8 cellular contexts compared by ENCODE assay signal in the genomic region with DNA sequence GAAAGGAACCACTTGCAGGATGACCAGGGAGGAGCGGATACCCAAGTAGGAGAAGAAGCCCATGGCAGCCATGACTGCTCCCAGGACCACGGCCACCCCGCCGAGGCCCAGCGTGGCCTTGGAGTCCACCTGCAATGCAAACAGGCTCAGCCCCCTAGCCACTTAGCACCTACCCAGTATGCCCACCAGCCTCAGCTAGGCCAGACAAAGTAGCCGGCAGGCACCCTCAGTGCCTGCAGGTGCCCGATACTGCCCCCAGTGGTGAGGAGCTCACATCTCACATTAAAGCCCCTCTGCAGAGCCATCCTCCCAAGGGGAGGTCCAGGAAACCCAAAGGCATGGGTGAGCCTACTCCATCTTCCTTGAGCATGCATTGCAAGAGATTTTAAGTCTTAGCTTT. TPM values are rescaled to one million over a fixed set of nuclear protein-coding genes. Genes with fewer than 3 reads are reported as not detected.
DNase-seq lines count a peak whose midpoint lies in the region; ATAC-seq, FAIRE-seq and TF ChIP-seq lines count a peak whose summit lies in the region.

No MANE protein-coding gene starts in this region.

- no peak for TF ChIP-seq EP300 in H1 (IDR thresholded peaks at IDR 0.05; ENCODE audit: borderline replicate concordance in 1 of 2, low read depth in 2 of 2, low read length in 2 of 2)

- no peaks in the 10 kb centered on the region for H3K4me1 ChIP-seq in H1 (replicated peaks in 1 of 4; ENCODE audit: control insufficient read depth in 3 of 4, insufficient read depth in 4 of 4, low read length in 3 of 4)

- no peak overlapping the region for H3K23ac ChIP-seq in H1 (ENCODE audit: insufficient read length)

- no peak overlapping the region for H2BK120ac ChIP-seq in H1 (replicated peaks; ENCODE audit: low read depth, low read length)

- no peaks in the 10 kb centered on the region for H3K36me3 ChIP-seq in H1 (ENCODE audit: control insufficient read depth in 2 of 4, insufficient read depth in 4 of 4, low read length in 3 of 4)

- TF ChIP-seq RAD21 in H1 (IDR thresholded peaks at IDR 0.05 in 1 of 2, conservative IDR thresholded peaks at IDR 0.05 in 1 of 2; ENCODE audit: low read depth in 2 of 2, low read length in 2 of 2), result peak; percentile 56 to 69

- peaks cover 10% of the 10 kb centered on the region for H3K27me3 Mint-ChIP-seq in osteocyte (ENCODE audit: unreplicated experiment)

- no peak overlapping the region for H3K4me3 Mint-ChIP-seq in osteocyte (ENCODE audit: unreplicated experiment)

- H2AFZ ChIP-seq in H1 (ENCODE audit: low read length), result peak overlapping the region; percentile 64; the same call in 1 of the 2 replicates

- ATAC-seq in GM21381 (IDR thresholded peaks at IDR 0.05; ENCODE audit: unreplicated experiment) (peak; percentile 54), GM21723 (IDR thresholded peaks at IDR 0.05; ENCODE audit: unreplicated experiment) (no peak)

- H2BK20ac ChIP-seq in H1 (ENCODE audit: low read length), result no peak overlapping the region

- H3K36me3 Mint-ChIP-seq in osteocyte (ENCODE audit: unreplicated experiment), result no peaks in the 10 kb centered on the region

- H3K9me3 Mint-ChIP-seq in osteocyte (ENCODE audit: unreplicated experiment), result no peaks in the 10 kb centered on the region

- no peak overlapping the region for H3K18ac ChIP-seq in H1 (ENCODE audit: extremely low read depth, low read length)

- no peak overlapping the region for H2BK12ac ChIP-seq in H1 (ENCODE audit: low read depth, low read length)

- POLR2A ChIA-PET in H1 (lab: Charles Lee; ENCODE audit: partially characterized antibody), result interaction anchor here (1.2 to 1.7 kb wide), 4 partner anchors 13 to 45 kb away, joined by 3 to 5 read pairs (median 4); partner anchors contain the start of genes DDX56 and NUDCD3

- no peak overlapping the region for H2AK5ac ChIP-seq in H1 (ENCODE audit: low read depth, low read length)

- H3K27ac ChIP-seq in H1 (ENCODE audit: low read depth, low read length), result no peak overlapping the region

- no peak overlapping the region for H4K91ac ChIP-seq in H1 (replicated peaks; ENCODE audit: insufficient read length, low read length)

- H2BK15ac ChIP-seq in H1 (ENCODE audit: low read length), result no peak overlapping the region

- TF ChIP-seq POLR2A in H1 (IDR thresholded peaks at IDR 0.05; ENCODE audit: control extremely low read depth in 1 of 2, low read depth in 2 of 2, low read length in 2 of 2), result no peak

- H3K4me3 ChIP-seq in H1 (ENCODE audit: extremely low read depth in 1 of 4, insufficient read depth in 2 of 4, low read depth in 3 of 4, low read length in 4 of 4), result no peak overlapping the region

- H3K14ac ChIP-seq in H1 (ENCODE audit: insufficient read length), result no peak overlapping the region

- no peak overlapping the region for H3K4ac ChIP-seq in H1 (replicated peaks; ENCODE audit: insufficient read length, low read depth, low read length)

- peak; percentile 40 for DNase-seq in CD1c-positive myeloid dendritic cell (ENCODE audit: extremely low spot score)
- peak; percentile 86 for DNase-seq in NCI-H1694 treated with DMSO at 0.1 percent for 48 hours (lab: John Stamatoyannopoulos, UW)
- DNase-seq in activated CD4-positive, alpha-beta T cell treated with anti-CD3 and anti-CD28 coated beads for 1 hour, result peak; percentile 16
- peak; percentile 39 to 85 for DNase-seq in H1 (ENCODE audit: low read depth in 1 of 2, low spot score in 2 of 2)
- no peak for DNase-seq in osteocyte (ENCODE audit: extremely low spot score, unreplicated experiment)
- DNase-seq in GF-D8 (lab: John Stamatoyannopoulos, UW), result no peak

- H3K9me3 ChIP-seq in H1 (ENCODE audit: insufficient read depth in 2 of 2, low read depth in 1 of 2, low read length in 1 of 2), result no peaks in the 10 kb centered on the region

- H3K79me2 ChIP-seq in H1 (ENCODE audit: control insufficient read depth in 1 of 2, insufficient read depth in 2 of 2, low read length in 2 of 2), result no peaks in the 10 kb centered on the region

- H3K27me3 ChIP-seq in H1 (replicated peaks in 1 of 4; ENCODE audit: control insufficient read depth in 3 of 4, extremely low read depth in 1 of 4, insufficient read depth in 3 of 4, low read length in 3 of 4), result no peaks in the 10 kb centered on the region

- no peak overlapping the region for H3K9ac ChIP-seq in H1 (replicated peaks in 1 of 4; ENCODE audit: extremely low read depth in 1 of 4, low read depth in 3 of 4, low read length in 3 of 4)

- no peak overlapping the region for H3K27ac Mint-ChIP-seq in osteocyte (ENCODE audit: unreplicated experiment)

- H3K79me1 ChIP-seq in H1 (ENCODE audit: low read depth, low read length), result no peaks in the 10 kb centered on the region

- no peaks in the 10 kb centered on the region for H3K23me2 ChIP-seq in H1 (ENCODE audit: low read depth, low read length)

- no peak overlapping the region for H2BK5ac ChIP-seq in H1 (ENCODE audit: low read depth, low read length)

- H4K8ac ChIP-seq in H1 (ENCODE audit: extremely low read depth, insufficient read depth, low read length), result no peak overlapping the region

- no peaks in the 10 kb centered on the region for H3K4me1 Mint-ChIP-seq in osteocyte (ENCODE audit: unreplicated experiment)

- no peak overlapping the region for H4K5ac ChIP-seq in H1 (ENCODE audit: insufficient read length, low read depth, low read length)

- H3K56ac ChIP-seq in H1 (replicated peaks; ENCODE audit: insufficient read length, low read depth, low read length), result no peak overlapping the region

- no peaks in the 10 kb centered on the region for H4K20me1 ChIP-seq in H1 (replicated peaks in 1 of 2; ENCODE audit: control insufficient read depth in 1 of 2, insufficient read depth in 2 of 2, low read length in 2 of 2)

- WGBS in H1 (ENCODE audit: extremely low coverage in 1 of 2, insufficient coverage in 1 of 2, insufficient read length in 1 of 2, insufficient replicate concordance in 2 of 2, low coverage in 1 of 2, low lambda C conversion rate in 2 of 2, missing lambda C conversion rate in 1 of 2), 2 experiments, result 66% methylated on average over 7 of the region's 7 CpGs; no CpG with 5 or more reads in 1 of the 2 experiments

- H3K4me2 ChIP-seq in H1 (ENCODE audit: insufficient read depth in 1 of 2, low read depth in 2 of 2, low read length in 2 of 2), result no peak overlapping the region

- FAIRE-seq in H1 (lab: Jason Lieb, UNC), result peak; percentile 60

- TF ChIP-seq CTCF in H1 (IDR thresholded peaks at IDR 0.05; ENCODE audit: control extremely low read depth in 1 of 3, insufficient read depth in 1 of 3, low read depth in 1 of 3, low read length in 3 of 3) (peak; percentile 83 to 97 (median 84)), osteocyte (IDR thresholded peaks at IDR 0.05) (peak; percentile 52)

- CTCF ChIA-PET in H1 (lab: Charles Lee; ENCODE audit: partially characterized antibody), result interaction anchor here (0.6 to 10.0 kb wide), 38 partner anchors 11 to 1909 kb away, joined by 3 to 98 read pairs (median 4); partner anchors contain the start of genes NUDCD3 and OGDH

TF ChIP-seq in H1, 55 proteins besides CTCF, POLR2A, EP300 and RAD21 (continues in another document):
- no peak for TF ChIP-seq RBBP5 (IDR thresholded peaks at IDR 0.05; ENCODE audit: borderline replicate concordance, low read depth, low read length)
- TF ChIP-seq CTBP2 (IDR thresholded peaks at IDR 0.05; ENCODE audit: borderline replicate concordance, insufficient read depth, insufficient read length, low read length), result no peak

RNA-seq across cellular contexts. Expression of gene NPC1L1, which starts 6.6 kb away (rescaled TPM):
- total RNA-seq in H1 (2021; fragmentation: NEBNext Ultra II Directional; extraction: Animal tissue kit (Norgen Biotek cat#: 25700)), result 0.06 TPM in 1 of 2 replicates, not detected in the other
- polyA plus RNA-seq in H1 (2011; rRNA removed), result 0.14 and 0.21 TPM in 2 replicates
- polyA plus RNA-seq in H1 (2011; cell fraction: cytosol; rRNA removed), result 0.10 TPM
- polyA plus RNA-seq in H1 (2011; cell fraction: nucleus; rRNA removed), result 0.31 TPM
- 0.09 to 0.18 TPM (median 0.13 TPM) in 3 of 4 replicates, not detected in the other for polyA plus RNA-seq in H1 (2012, experiment 1 of 2)
- 0.05 TPM for polyA plus RNA-seq in H1 (2012, experiment 2 of 2)
- polyA plus RNA-seq in H1 (2013, experiment 1 of 2), result 0.16 TPM
- 0.13 TPM for polyA plus RNA-seq in H1 (2013, experiment 2 of 2)
- polyA minus RNA-seq in H1 (2011; rRNA and poly(A)+ RNA removed), result 0.06 and 0.22 TPM in 2 replicates
- not detected for polyA minus RNA-seq in H1 (2011; cell fraction: cytosol; rRNA and poly(A)+ RNA removed)
- polyA minus RNA-seq in H1 (2011; cell fraction: nucleus; rRNA and poly(A)+ RNA removed), result not detected
- not detected in 2 replicates for total RNA-seq in osteocyte

RNA-seq across cellular contexts. Expression of gene DDX56, which starts 39.2 kb away (rescaled TPM):
- total RNA-seq in H1 (2021; fragmentation: NEBNext Ultra II Directional; extraction: Animal tissue kit (Norgen Biotek cat#: 25700)), result 55.4 and 56.9 TPM in 2 replicates
- 81.6 and 82.0 TPM in 2 replicates for polyA plus RNA-seq in H1 (2011; rRNA removed)
- 79.6 TPM for polyA plus RNA-seq in H1 (2011; cell fraction: cytosol; rRNA removed)
- 179 TPM for polyA plus RNA-seq in H1 (2011; cell fraction: nucleus; rRNA removed)
- polyA plus RNA-seq in H1 (2012, experiment 1 of 2), result 73.0 to 92.1 TPM (median 90.5 TPM) in 4 replicates
- polyA plus RNA-seq in H1 (2012, experiment 2 of 2), result 88.4 TPM
- polyA plus RNA-seq in H1 (2013, experiment 1 of 2), result 59.0 TPM
- polyA plus RNA-seq in H1 (2013, experiment 2 of 2), result 54.2 TPM
- 82.6 and 86.4 TPM in 2 replicates for polyA minus RNA-seq in H1 (2011; rRNA and poly(A)+ RNA removed)
- 34.8 TPM for polyA minus RNA-seq in H1 (2011; cell fraction: cytosol; rRNA and poly(A)+ RNA removed)
- polyA minus RNA-seq in H1 (2011; cell fraction: nucleus; rRNA and poly(A)+ RNA removed), result 64.0 TPM
- 67.0 and 69.0 TPM in 2 replicates for total RNA-seq in osteocyte

RNA-seq across cellular contexts. Expression of gene NUDCD3, which starts 44.0 kb away (rescaled TPM):
- total RNA-seq in H1 (2021; fragmentation: NEBNext Ultra II Directional; extraction: Animal tissue kit (Norgen Biotek cat#: 25700)), result 83.8 and 93.7 TPM in 2 replicates
- polyA plus RNA-seq in H1 (2011; rRNA removed), result 35.2 and 36.3 TPM in 2 replicates
- 46.0 TPM for polyA plus RNA-seq in H1 (2011; cell fraction: cytosol; rRNA removed)
- 52.0 TPM for polyA plus RNA-seq in H1 (2011; cell fraction: nucleus; rRNA removed)
- polyA plus RNA-seq in H1 (2012, experiment 1 of 2), result 56.3 to 75.9 TPM (median 60.7 TPM) in 4 replicates
- 36.1 TPM for polyA plus RNA-seq in H1 (2012, experiment 2 of 2)
- polyA plus RNA-seq in H1 (2013, experiment 1 of 2), result 26.9 TPM
- 24.8 TPM for polyA plus RNA-seq in H1 (2013, experiment 2 of 2)
- polyA minus RNA-seq in H1 (2011; rRNA and poly(A)+ RNA removed), result 95.6 and 118 TPM in 2 replicates
- polyA minus RNA-seq in H1 (2011; cell fraction: cytosol; rRNA and poly(A)+ RNA removed), result 35.1 TPM
- polyA minus RNA-seq in H1 (2011; cell fraction: nucleus; rRNA and poly(A)+ RNA removed), result 33.6 TPM
- total RNA-seq in osteocyte, result 112 and 128 TPM in 2 replicates

RNA-seq across cellular contexts. Expression of gene TMED4, which starts 47.5 kb away (rescaled TPM):
- 41.1 and 44.9 TPM in 2 replicates for total RNA-seq in H1 (2021; fragmentation: NEBNext Ultra II Directional; extraction: Animal tissue kit (Norgen Biotek cat#: 25700))
- polyA plus RNA-seq in H1 (2011; rRNA removed), result 76.7 and 91.9 TPM in 2 replicates
- 72.2 TPM for polyA plus RNA-seq in H1 (2011; cell fraction: cytosol; rRNA removed)
- 68.9 TPM for polyA plus RNA-seq in H1 (2011; cell fraction: nucleus; rRNA removed)
- polyA plus RNA-seq in H1 (2012, experiment 1 of 2), result 39.2 to 48.0 TPM (median 42.1 TPM) in 4 replicates
- 39.9 TPM for polyA plus RNA-seq in H1 (2012, experiment 2 of 2)
- polyA plus RNA-seq in H1 (2013, experiment 1 of 2), result 40.7 TPM
- 46.2 TPM for polyA plus RNA-seq in H1 (2013, experiment 2 of 2)
- polyA minus RNA-seq in H1 (2011; rRNA and poly(A)+ RNA removed), result 38.6 and 54.2 TPM in 2 replicates
- polyA minus RNA-seq in H1 (2011; cell fraction: cytosol; rRNA and poly(A)+ RNA removed), result 47.6 TPM
- 39.0 TPM for polyA minus RNA-seq in H1 (2011; cell fraction: nucleus; rRNA and poly(A)+ RNA removed)
- 88.6 and 89.6 TPM in 2 replicates for total RNA-seq in osteocyte

Comparison
In these comparisons a context has a peak if more than half of its experiments do, and no peak if none do; other contexts are left out.
1. DNase-seq: peak in CD1c-positive myeloid dendritic cell (single experiment), NCI-H1694 treated with DMSO at 0.1 percent for 48 hours (single experiment), activated CD4-positive, alpha-beta T cell treated with anti-CD3 and anti-CD28 coated beads for 1 hour (single experiment) and H1 (2 of 2); none in osteocyte (single experiment) and GF-D8 (single experiment).